8 cellular contexts compared by ENCODE assay signal in the genomic region with DNA sequence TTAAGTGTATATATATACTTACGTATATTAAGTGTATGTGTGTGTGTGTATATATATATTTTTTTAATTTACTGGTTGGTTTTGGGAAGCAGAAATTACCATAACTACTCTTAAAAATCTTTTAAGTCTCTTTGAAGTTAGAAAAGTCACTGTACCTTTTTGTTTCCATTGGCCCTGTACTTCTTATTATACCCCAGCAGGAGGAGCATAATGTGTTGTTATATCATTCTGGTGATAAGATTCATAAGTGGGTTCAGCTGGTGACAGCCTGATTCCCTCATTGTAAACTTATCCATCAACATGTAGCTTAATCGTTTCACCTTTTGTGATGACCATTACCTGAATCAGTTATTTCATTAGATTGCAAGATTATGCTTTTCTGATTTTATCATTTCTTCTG.
DNase-seq lines count a peak whose midpoint lies in the region; ATAC-seq and TF ChIP-seq lines count a peak whose summit lies in the region.

No MANE protein-coding gene starts in this region.

- ATAC-seq in SK-N-SH treated with all-trans-retinoic acid at 6 μM for 48 hours = 0 out of 3 replicates have a peak, but pooled peaks have one; percentile 32
- ATAC-seq in HG03521 (IDR thresholded peaks at IDR 0.05; ENCODE audit: unreplicated experiment) = no peak
- ATAC-seq in GM18498 (IDR thresholded peaks at IDR 0.05; ENCODE audit: unreplicated experiment) = no peak
- no peak for ATAC-seq in HG03520 (IDR thresholded peaks at IDR 0.05; ENCODE audit: unreplicated experiment)

- no peak for TF ChIP-seq CTCF in GM20000 (IDR thresholded peaks at IDR 0.05; ENCODE audit: extremely low read depth, missing control alignments)

- peak; percentile 27 for DNase-seq in AG08395 (ENCODE audit: low spot score)
- DNase-seq in GM20000 (ENCODE audit: low spot score) = peak; percentile 9
- DNase-seq in germinal center (ENCODE audit: low spot score) = peak; percentile 22
- no peak for DNase-seq in stimulated activated CD4-positive, alpha-beta T cell treated with anti-CD3 and anti-CD28 coated beads, Interleukin-4, amount 100 ng/mL, for 1 hour

TF ChIP-seq in SK-N-SH treated with all-trans-retinoic acid at 6 μM for 48 hours, 23 proteins besides CTCF, POLR2A, EP300 and RAD21:
- TF ChIP-seq ZNF8 (CRISPR knock-in tag; IDR thresholded peaks at IDR 0.05) (no peak), ISL1 (CRISPR knock-in tag; IDR thresholded peaks at IDR 0.05) (no peak), ARNTL (CRISPR knock-in tag; IDR thresholded peaks at IDR 0.05; ENCODE audit: borderline replicate concordance, low read depth) (no peak), GLIS3 (CRISPR knock-in tag; IDR thresholded peaks at IDR 0.05) (no peak), RARB (CRISPR knock-in tag; IDR thresholded peaks at IDR 0.05) (no peak), TOX (CRISPR knock-in tag; IDR thresholded peaks at IDR 0.05; ENCODE audit: borderline replicate concordance) (no peak), ZFP3 (CRISPR knock-in tag; IDR thresholded peaks at IDR 0.05) (no peak), BACH2 (CRISPR knock-in tag; IDR thresholded peaks at IDR 0.05; ENCODE audit: borderline replicate concordance) (no peak), SNAI2 (CRISPR knock-in tag; IDR thresholded peaks at IDR 0.05) (no peak)
- TF ChIP-seq, protein P1, sequence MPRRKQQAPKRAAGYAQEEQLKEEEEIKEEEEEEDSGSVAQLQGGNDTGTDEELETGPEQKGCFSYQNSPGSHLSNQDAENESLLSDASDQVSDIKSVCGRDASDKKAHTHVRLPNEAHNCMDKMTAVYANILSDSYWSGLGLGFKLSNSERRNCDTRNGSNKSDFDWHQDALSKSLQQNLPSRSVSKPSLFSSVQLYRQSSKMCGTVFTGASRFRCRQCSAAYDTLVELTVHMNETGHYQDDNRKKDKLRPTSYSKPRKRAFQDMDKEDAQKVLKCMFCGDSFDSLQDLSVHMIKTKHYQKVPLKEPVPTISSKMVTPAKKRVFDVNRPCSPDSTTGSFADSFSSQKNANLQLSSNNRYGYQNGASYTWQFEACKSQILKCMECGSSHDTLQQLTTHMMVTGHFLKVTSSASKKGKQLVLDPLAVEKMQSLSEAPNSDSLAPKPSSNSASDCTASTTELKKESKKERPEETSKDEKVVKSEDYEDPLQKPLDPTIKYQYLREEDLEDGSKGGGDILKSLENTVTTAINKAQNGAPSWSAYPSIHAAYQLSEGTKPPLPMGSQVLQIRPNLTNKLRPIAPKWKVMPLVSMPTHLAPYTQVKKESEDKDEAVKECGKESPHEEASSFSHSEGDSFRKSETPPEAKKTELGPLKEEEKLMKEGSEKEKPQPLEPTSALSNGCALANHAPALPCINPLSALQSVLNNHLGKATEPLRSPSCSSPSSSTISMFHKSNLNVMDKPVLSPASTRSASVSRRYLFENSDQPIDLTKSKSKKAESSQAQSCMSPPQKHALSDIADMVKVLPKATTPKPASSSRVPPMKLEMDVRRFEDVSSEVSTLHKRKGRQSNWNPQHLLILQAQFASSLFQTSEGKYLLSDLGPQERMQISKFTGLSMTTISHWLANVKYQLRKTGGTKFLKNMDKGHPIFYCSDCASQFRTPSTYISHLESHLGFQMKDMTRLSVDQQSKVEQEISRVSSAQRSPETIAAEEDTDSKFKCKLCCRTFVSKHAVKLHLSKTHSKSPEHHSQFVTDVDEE (CRISPR knock-in tag; IDR thresholded peaks at IDR 0.05) = no peak
- TF ChIP-seq, protein P2, sequence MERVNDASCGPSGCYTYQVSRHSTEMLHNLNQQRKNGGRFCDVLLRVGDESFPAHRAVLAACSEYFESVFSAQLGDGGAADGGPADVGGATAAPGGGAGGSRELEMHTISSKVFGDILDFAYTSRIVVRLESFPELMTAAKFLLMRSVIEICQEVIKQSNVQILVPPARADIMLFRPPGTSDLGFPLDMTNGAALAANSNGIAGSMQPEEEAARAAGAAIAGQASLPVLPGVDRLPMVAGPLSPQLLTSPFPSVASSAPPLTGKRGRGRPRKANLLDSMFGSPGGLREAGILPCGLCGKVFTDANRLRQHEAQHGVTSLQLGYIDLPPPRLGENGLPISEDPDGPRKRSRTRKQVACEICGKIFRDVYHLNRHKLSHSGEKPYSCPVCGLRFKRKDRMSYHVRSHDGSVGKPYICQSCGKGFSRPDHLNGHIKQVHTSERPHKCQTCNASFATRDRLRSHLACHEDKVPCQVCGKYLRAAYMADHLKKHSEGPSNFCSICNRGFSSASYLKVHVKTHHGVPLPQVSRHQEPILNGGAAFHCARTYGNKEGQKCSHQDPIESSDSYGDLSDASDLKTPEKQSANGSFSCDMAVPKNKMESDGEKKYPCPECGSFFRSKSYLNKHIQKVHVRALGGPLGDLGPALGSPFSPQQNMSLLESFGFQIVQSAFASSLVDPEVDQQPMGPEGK (CRISPR knock-in tag; IDR thresholded peaks at IDR 0.05; ENCODE audit: borderline replicate concordance) = no peak
- TF ChIP-seq, protein P3, sequence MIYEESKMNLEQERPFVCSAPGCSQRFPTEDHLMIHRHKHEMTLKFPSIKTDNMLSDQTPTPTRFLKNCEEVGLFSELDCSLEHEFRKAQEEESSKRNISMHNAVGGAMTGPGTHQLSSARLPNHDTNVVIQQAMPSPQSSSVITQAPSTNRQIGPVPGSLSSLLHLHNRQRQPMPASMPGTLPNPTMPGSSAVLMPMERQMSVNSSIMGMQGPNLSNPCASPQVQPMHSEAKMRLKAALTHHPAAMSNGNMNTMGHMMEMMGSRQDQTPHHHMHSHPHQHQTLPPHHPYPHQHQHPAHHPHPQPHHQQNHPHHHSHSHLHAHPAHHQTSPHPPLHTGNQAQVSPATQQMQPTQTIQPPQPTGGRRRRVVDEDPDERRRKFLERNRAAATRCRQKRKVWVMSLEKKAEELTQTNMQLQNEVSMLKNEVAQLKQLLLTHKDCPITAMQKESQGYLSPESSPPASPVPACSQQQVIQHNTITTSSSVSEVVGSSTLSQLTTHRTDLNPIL (CRISPR knock-in tag; IDR thresholded peaks at IDR 0.05; ENCODE audit: low read depth) = no peak
- TF ChIP-seq, protein P4, sequence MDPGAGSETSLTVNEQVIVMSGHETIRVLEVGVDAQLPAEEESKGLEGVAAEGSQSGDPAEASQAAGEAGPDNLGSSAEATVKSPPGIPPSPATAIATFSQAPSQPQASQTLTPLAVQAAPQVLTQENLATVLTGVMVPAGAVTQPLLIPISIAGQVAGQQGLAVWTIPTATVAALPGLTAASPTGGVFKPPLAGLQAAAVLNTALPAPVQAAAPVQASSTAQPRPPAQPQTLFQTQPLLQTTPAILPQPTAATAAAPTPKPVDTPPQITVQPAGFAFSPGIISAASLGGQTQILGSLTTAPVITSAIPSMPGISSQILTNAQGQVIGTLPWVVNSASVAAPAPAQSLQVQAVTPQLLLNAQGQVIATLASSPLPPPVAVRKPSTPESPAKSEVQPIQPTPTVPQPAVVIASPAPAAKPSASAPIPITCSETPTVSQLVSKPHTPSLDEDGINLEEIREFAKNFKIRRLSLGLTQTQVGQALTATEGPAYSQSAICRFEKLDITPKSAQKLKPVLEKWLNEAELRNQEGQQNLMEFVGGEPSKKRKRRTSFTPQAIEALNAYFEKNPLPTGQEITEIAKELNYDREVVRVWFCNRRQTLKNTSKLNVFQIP (CRISPR knock-in tag; IDR thresholded peaks at IDR 0.05; ENCODE audit: borderline replicate concordance, low read depth) = no peak
